Comparison of ENCODE assay signal across 26 cellular contexts in the genomic region with DNA sequence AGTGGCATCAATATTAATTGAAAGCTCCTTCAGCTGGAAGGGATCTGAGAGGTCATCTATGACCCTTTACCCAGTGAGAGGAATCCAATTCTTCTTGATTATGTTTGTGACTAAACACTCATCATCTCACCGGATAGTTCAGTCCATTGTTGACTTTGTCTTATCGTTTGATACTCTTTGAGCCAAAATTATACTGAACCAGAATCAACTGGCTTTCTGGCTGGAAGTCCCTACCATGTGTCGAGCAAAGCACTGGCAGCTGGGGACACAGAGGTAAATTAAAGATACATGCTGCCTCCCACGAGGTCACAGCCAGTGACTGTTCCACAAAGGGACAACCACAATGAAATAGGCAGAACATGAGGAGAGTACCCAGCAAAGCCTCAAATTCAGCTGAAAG.
DNase-seq lines count a peak whose midpoint lies in the region; ATAC-seq and TF ChIP-seq lines count a peak whose summit lies in the region.
"Had no signal": no experiment of that assay in that cellular context is flagged by ENCODE, and none has a peak within 500 bp of the region (broad histone marks: within the 10 kb centered on the region; RNA-seq: fewer than 3 reads in every experiment).

No MANE protein-coding gene starts in this region.

- H3K4me3 ChIP-seq in IMR-90 (ENCODE audit: insufficient read depth, low read depth, low read length) (no peak overlapping the region), heart right ventricle (no peak overlapping the region), osteoblast (ENCODE audit: insufficient read depth, low read length) (no peak overlapping the region)
- H3K4me3 ChIP-seq: left lung, SJCRH30, upper lobe of right lung had no signal

- H4K91ac ChIP-seq in IMR-90 (ENCODE audit: insufficient read depth, low read depth, low read length), result no peak overlapping the region

- H3K79me2 ChIP-seq in osteoblast (ENCODE audit: insufficient read depth, low read length), result no peaks in the 10 kb centered on the region

- H3K4me1 ChIP-seq in IMR-90 (ENCODE audit: control insufficient read depth, insufficient read depth, low read length) (peaks cover 16% of the 10 kb centered on the region), heart right ventricle (peaks cover 0 to 52% (median 30%) of the 10 kb centered on the region in 9 donors), osteoblast (ENCODE audit: insufficient read depth, low read length) (peaks cover 35% of the 10 kb centered on the region)
- H3K4me1 ChIP-seq: left lung, upper lobe of right lung had no signal

- intact Hi-C loops in IMR-90 (cut with micrococcal nuclease), result no loop called here
- intact Hi-C loops in heart right ventricle (cut with DNase I), result loop anchor here in 2 of 10 donors (2.0 to 5.0 kb wide), 2 partner anchors 51 to 53 kb away; no protein-coding TSS in a partner anchor

- no peak overlapping the region for H3K56ac ChIP-seq in IMR-90 (ENCODE audit: extremely low read depth, insufficient read depth, low read length)

- no peak overlapping the region for H2BK120ac ChIP-seq in IMR-90 (ENCODE audit: low read depth, low read length)

- BruUV-seq in IMR-90 (replicated peaks; lab: Mats Ljungman, UMichigan), result no TSS peak

- no peaks in the 10 kb centered on the region for H3K79me1 ChIP-seq in IMR-90 (ENCODE audit: low read depth in 1 of 2, low read length in 2 of 2)

- POLR2A ChIA-PET in IMR-90 (lab: Charles Lee; ENCODE audit: unreplicated experiment), result no interaction called here

- H2BK15ac ChIP-seq in IMR-90 (ENCODE audit: low read depth, low read length), result peak overlapping the region; percentile 81; the same call in 1 of the 3 replicates

- H3K9me1 ChIP-seq in IMR-90 (ENCODE audit: insufficient read depth, low read length), result peaks cover 14% of the 10 kb centered on the region

- no peak for TF ChIP-seq RAD21 in IMR-90 (IDR thresholded peaks at IDR 0.05; ENCODE audit: low read length)

- H2AFZ ChIP-seq in IMR-90 (replicated peaks; ENCODE audit: low read length, poor library complexity), result no peak overlapping the region
- peak overlapping the region; percentile 0 for H2AFZ ChIP-seq in osteoblast (ENCODE audit: low read length)

- H4K8ac ChIP-seq in IMR-90 (ENCODE audit: low read depth in 2 of 2, low read length in 2 of 2), result no peak overlapping the region

- dilution Hi-C loops in IMR-90 (cut with HindIII; ENCODE audit: low sequenced_read_pairs, unreplicated experiment), result no loop called here

- no peak for DNase-seq in IMR-90
- DNase-seq in NCI-H2196 treated with DMSO at 0.1 percent for 48 hours (lab: John Stamatoyannopoulos, UW; ENCODE audit: unreplicated experiment), result peak; percentile 35
- DNase-seq in heart right ventricle, result peak in 1 of 2 donors; percentile 36
- no peak for DNase-seq in osteoblast (ENCODE audit: insufficient read length, low spot score, missing footprints)
- DNase-seq in KG1 (lab: John Stamatoyannopoulos, UW), result no peak
- no peak for DNase-seq in Ammon's horn (ENCODE audit: low spot score)
- DNase-seq: activated CD4-positive, alpha-beta T cell treated with anti-CD3 and anti-CD28 coated beads for 48 hours; activated effector memory CD4-positive, alpha-beta T cell treated with Interleukin-2 at 50 U/mL for 16 hours; activated T-cell treated with anti-CD3 and anti-CD28 coated beads, Interleukin-2, amount 50 U/mL, for 1 hour; amygdala; C1 segment of cervical spinal cord; COR-L47; H9; left lung; MV-4-11; naive thymus-derived CD4-positive, alpha-beta T cell; NCI-H226; NCI-H69; SJCRH30; stimulated activated naive CD4-positive, alpha-beta T cell; T1000; upper lobe of right lung had no signal

- no peak overlapping the region for H3K4me2 ChIP-seq in IMR-90 (ENCODE audit: low read depth, low read length)
- H3K4me2 ChIP-seq in osteoblast (ENCODE audit: insufficient read depth, low read length), result no peak overlapping the region

- no peak overlapping the region for H3K4ac ChIP-seq in IMR-90 (ENCODE audit: low read depth, low read length)

- 0 out of 2 replicates have a peak overlapping the region, but pooled peaks have one; percentile 14 for H2BK20ac ChIP-seq in IMR-90 (ENCODE audit: low read depth, low read length)

- no peak overlapping the region for H3K23ac ChIP-seq in IMR-90 (ENCODE audit: low read depth, low read length)

- H3K9ac ChIP-seq in IMR-90 (ENCODE audit: low read depth, low read length), result no peak overlapping the region

- in situ Hi-C loops in IMR-90 (cut with MboI; ENCODE audit: low sequenced_read_pairs), result no loop called here

- H2BK5ac ChIP-seq in IMR-90 (ENCODE audit: low read depth, low read length, poor library complexity, severe bottlenecking), result no peak overlapping the region

- TF ChIP-seq CTCF in IMR-90 (conservative IDR thresholded peaks at IDR 0.05; ENCODE audit: low read depth, low read length), result no peak
- TF ChIP-seq CTCF in heart right ventricle (IDR thresholded peaks at IDR 0.05), result no peak
- no peak for TF ChIP-seq CTCF in osteoblast (IDR thresholded peaks at IDR 0.05; ENCODE audit: extremely low read depth, low read depth, low read length)

- H4K5ac ChIP-seq in IMR-90 (ENCODE audit: low read depth, low read length), result no peak overlapping the region

- H3K36me3 ChIP-seq in IMR-90 (ENCODE audit: control insufficient read depth, insufficient read depth, low read length), result no peaks in the 10 kb centered on the region
- H3K36me3 ChIP-seq in heart right ventricle, result no peaks in the 10 kb centered on the region
- H3K36me3 ChIP-seq in osteoblast (ENCODE audit: insufficient read depth, low read length), result no peaks in the 10 kb centered on the region
- H3K36me3 ChIP-seq: left lung, neutrophil, SJCRH30, upper lobe of right lung had no signal

- H3K27ac ChIP-seq in IMR-90 (ENCODE audit: insufficient read depth, low read length) (no peak overlapping the region), heart right ventricle (peak overlapping the region; percentile 61 to 96 (median 87)), osteoblast (ENCODE audit: low read depth, low read length) (no peak overlapping the region)
- H3K27ac ChIP-seq: left lung, neutrophil, SJCRH30, upper lobe of right lung had no signal

- H3K18ac ChIP-seq in IMR-90 (ENCODE audit: low read depth, low read length), result no peak overlapping the region

- peak overlapping the region; percentile 74 for H2AK5ac ChIP-seq in IMR-90 (ENCODE audit: low read depth, low read length)

- no CpG with 5 or more reads among the region's 4 CpGs for WGBS in IMR-90 (ENCODE audit: extremely low coverage in 2 of 2, insufficient read length in 1 of 2), 2 experiments
- 29 to 33% methylated on average over 4 of the region's 4 CpGs for WGBS in heart right ventricle, 2 donors

- no peak overlapping the region for H2AK9ac ChIP-seq in IMR-90 (replicated peaks; ENCODE audit: low read depth, low read length, poor library complexity)

- ATAC-seq in IMR-90 (ENCODE audit: low read depth), result no peak
- ATAC-seq in heart right ventricle, result peak in 5 of 8 donors; percentile 6 to 62 (median 37)
- no peak for ATAC-seq in HG02840 (IDR thresholded peaks at IDR 0.05; ENCODE audit: low FRiP score, unreplicated experiment)
- ATAC-seq in HG03354 (IDR thresholded peaks at IDR 0.05; ENCODE audit: poor library complexity, severe bottlenecking, unreplicated experiment), result no peak
- ATAC-seq: activated naive CD4-positive, alpha-beta T cell treated with anti-CD3 and anti-CD28 coated beads, Interleukin-2, amount 50 U/mL, for 72 hours; naive thymus-derived CD4-positive, alpha-beta T cell; upper lobe of right lung had no signal

- no peak for TF ChIP-seq POLR2A in IMR-90 (IDR thresholded peaks at IDR 0.05; ENCODE audit: low read depth, low read length)

- CTCF ChIA-PET in IMR-90 (lab: Yijun Ruan, JAX), result interaction anchor here (1.0 kb wide), 1 partner anchor 30 kb away, joined by 3 read pairs; no protein-coding TSS in a partner anchor

- H4K20me1 ChIP-seq in IMR-90 (ENCODE audit: insufficient read depth, low read length) (peaks cover 6% of the 10 kb centered on the region; the same call in 1 of the 2 replicates), osteoblast (ENCODE audit: insufficient read depth, low read length) (no peaks in the 10 kb centered on the region)

- H3K9me3 ChIP-seq in IMR-90 (ENCODE audit: control insufficient read depth, insufficient read depth, low read length) (peaks cover 17% of the 10 kb centered on the region), heart right ventricle (peaks cover 0 to 32% (median 11%) of the 10 kb centered on the region in 11 donors), osteoblast (ENCODE audit: low read depth, low read length) (no peaks in the 10 kb centered on the region)
- H3K9me3 ChIP-seq: neutrophil, upper lobe of right lung had no signal

- no peak overlapping the region for H3K14ac ChIP-seq in IMR-90 (replicated peaks; ENCODE audit: low read depth, low read length)

- peaks cover 28% of the 10 kb centered on the region for H3K27me3 ChIP-seq in IMR-90 (ENCODE audit: control insufficient read depth, insufficient read depth, low read length)
- no peaks in the 10 kb centered on the region for H3K27me3 ChIP-seq in heart right ventricle
- H3K27me3 ChIP-seq in osteoblast (ENCODE audit: insufficient read depth, low read length), result no peaks in the 10 kb centered on the region
- H3K27me3 ChIP-seq: left lung, neutrophil, SJCRH30, upper lobe of right lung had no signal

TF ChIP-seq in IMR-90, 13 proteins besides CTCF, POLR2A, EP300 and RAD21:
- TF ChIP-seq RCOR1 (IDR thresholded peaks at IDR 0.05; ENCODE audit: insufficient replicate concordance, low read length) (no peak), ELK1 (IDR thresholded peaks at IDR 0.05; ENCODE audit: borderline replicate concordance, low read depth, low read length) (no peak), RFX5 (IDR thresholded peaks at IDR 0.05; ENCODE audit: low read depth, low read length) (no peak), BHLHE40 (IDR thresholded peaks at IDR 0.05; ENCODE audit: low read depth, low read length) (no peak), MAZ (IDR thresholded peaks at IDR 0.05; ENCODE audit: borderline replicate concordance, low read depth, low read length) (no peak), NFE2L2 (IDR thresholded peaks at IDR 0.05; ENCODE audit: low read depth, low read length) (no peak), MXI1 (IDR thresholded peaks at IDR 0.05; ENCODE audit: borderline replicate concordance, low read depth, low read length) (no peak)

Comparison
In these comparisons a context has a peak if more than half of its experiments do, and no peak if none do; other contexts are left out.
1. ATAC-seq: peak in heart right ventricle (5 of 8); none in IMR-90 (single experiment), HG02840 (single experiment) and HG03354 (single experiment).
2. H3K27ac ChIP-seq: peak in heart right ventricle (10 of 10); none in IMR-90 (single experiment) and osteoblast (single experiment).